Comparison of ENCODE assay signal across 8 cellular contexts in the genomic region with DNA sequence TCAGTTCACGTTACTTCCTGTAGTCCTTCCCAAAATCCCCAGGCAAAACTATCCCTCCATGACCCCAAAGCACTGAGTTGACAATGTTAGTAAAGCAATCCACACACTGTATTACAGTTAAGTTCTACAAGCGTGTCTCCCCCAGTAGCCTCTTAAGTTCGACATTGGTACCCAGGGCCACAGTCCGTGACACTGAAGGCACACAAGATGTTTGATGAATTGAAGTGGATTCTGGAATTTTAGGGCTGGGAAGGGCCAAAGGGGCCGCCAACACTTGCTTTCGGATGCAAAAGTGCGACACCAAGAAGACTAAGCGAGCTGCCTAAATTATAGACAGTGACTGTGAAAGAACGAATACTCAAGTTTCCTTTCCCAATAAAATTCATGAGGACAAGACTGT. TPM values are rescaled to one million over a fixed set of nuclear protein-coding genes. Genes with fewer than 3 reads are reported as not detected.
DNase-seq lines count a peak whose midpoint lies in the region; ATAC-seq, FAIRE-seq and TF ChIP-seq lines count a peak whose summit lies in the region.

No MANE protein-coding gene starts in this region.

- no peaks in the 10 kb centered on the region for H3K27me3 ChIP-seq in ACC112 (ENCODE audit: insufficient read depth, low read length)
- no peaks in the 10 kb centered on the region for H3K27me3 ChIP-seq in bronchial epithelial cell (ENCODE audit: control insufficient read depth, insufficient read depth, low read length)
- H3K27me3 ChIP-seq in mucosa of rectum (ENCODE audit: control insufficient read depth in 2 of 2, insufficient read depth in 2 of 2, low read length in 2 of 2): no peaks in the 10 kb centered on the region

- peaks cover 88% of the 10 kb centered on the region for H3K79me2 ChIP-seq in ACC112 (ENCODE audit: control insufficient read depth, insufficient read depth, low read length, unreplicated experiment)

- H3K4me3 ChIP-seq in ACC112 (ENCODE audit: low read depth, low read length) (peak overlapping the region; percentile 84), HFF-Myc (replicated peaks; ENCODE audit: low read depth, low read length) (peak overlapping the region; percentile 74), bronchial epithelial cell (ENCODE audit: low read depth, low read length) (peak overlapping the region; percentile 94), mucosa of rectum (ENCODE audit: low read length in 2 of 2) (peak overlapping the region; percentile 99)

- H3K4me1 Mint-ChIP-seq in effector memory CD8-positive, alpha-beta T cell (ENCODE audit: low read depth in 2 of 2): peaks cover 29 to 44% of the 10 kb centered on the region in 2 donors
- H3K4me1 Mint-ChIP-seq in osteocyte (ENCODE audit: unreplicated experiment): peaks cover 27% of the 10 kb centered on the region

- TF ChIP-seq CTCF in HFF-Myc (IDR thresholded peaks at IDR 0.05; ENCODE audit: low read depth, low read length, missing control alignments) (no peak), bronchial epithelial cell (IDR thresholded peaks at IDR 0.05; ENCODE audit: insufficient read depth, low read length, severe bottlenecking) (no peak), osteocyte (IDR thresholded peaks at IDR 0.05) (no peak)

- H3K4me1 ChIP-seq in ACC112 (ENCODE audit: control insufficient read depth, insufficient read depth, low read length, unreplicated experiment) (peaks cover 33% of the 10 kb centered on the region), mucosa of rectum (ENCODE audit: control insufficient read depth in 2 of 2, insufficient read depth in 2 of 2, low read length in 2 of 2) (peaks cover 26% of the 10 kb centered on the region in 2 donors)

- H3K9me3 Mint-ChIP-seq in effector memory CD8-positive, alpha-beta T cell: no peaks in the 10 kb centered on the region
- no peaks in the 10 kb centered on the region for H3K9me3 Mint-ChIP-seq in osteocyte (ENCODE audit: unreplicated experiment)

- H2AFZ ChIP-seq in ACC112 (ENCODE audit: low read length, unreplicated experiment): no peak overlapping the region

- H3K36me3 ChIP-seq in ACC112 (ENCODE audit: insufficient read depth, low read length): peaks cover 5% of the 10 kb centered on the region; the same call in 1 of the 2 replicates
- peaks cover 1% of the 10 kb centered on the region for H3K36me3 ChIP-seq in bronchial epithelial cell (ENCODE audit: control insufficient read depth, insufficient read depth, low read length)
- H3K36me3 ChIP-seq in mucosa of rectum (ENCODE audit: control insufficient read depth in 2 of 2, insufficient read depth in 2 of 2, low read length in 2 of 2): peaks cover 0 to 3% of the 10 kb centered on the region in 2 donors

- H3K4me3 Mint-ChIP-seq in effector memory CD8-positive, alpha-beta T cell: no peak overlapping the region
- no peak overlapping the region for H3K4me3 Mint-ChIP-seq in osteocyte (ENCODE audit: unreplicated experiment)

- H3K27ac ChIP-seq in ACC112 (ENCODE audit: low read depth, low read length) (no peak overlapping the region), mucosa of rectum (ENCODE audit: low read depth in 2 of 2, low read length in 2 of 2) (peak overlapping the region in 1 of 2 donors; percentile 99)

- DNase-seq in HFF-Myc (ENCODE audit: extremely low read depth, low read depth) (no peak), bronchial epithelial cell (ENCODE audit: low read depth) (no peak), osteocyte (ENCODE audit: extremely low spot score, unreplicated experiment) (no peak), NCI-H226 (no peak)
- DNase-seq in effector memory CD8-positive, alpha-beta T cell: no peak

- no peaks in the 10 kb centered on the region for H3K36me3 Mint-ChIP-seq in effector memory CD8-positive, alpha-beta T cell (ENCODE audit: insufficient read depth)
- no peaks in the 10 kb centered on the region for H3K36me3 Mint-ChIP-seq in osteocyte (ENCODE audit: unreplicated experiment)

- peak overlapping the region; percentile 43 to 75 for H3K9ac ChIP-seq in mucosa of rectum (ENCODE audit: low read depth in 1 of 2, low read length in 2 of 2)

- no peak for FAIRE-seq in bronchial epithelial cell (lab: Jason Lieb, UNC)

- H3K27me3 Mint-ChIP-seq in effector memory CD8-positive, alpha-beta T cell: no peaks in the 10 kb centered on the region
- H3K27me3 Mint-ChIP-seq in osteocyte (ENCODE audit: unreplicated experiment): no peaks in the 10 kb centered on the region

- no peaks in the 10 kb centered on the region for H3K9me3 ChIP-seq in mucosa of rectum (ENCODE audit: control insufficient read depth in 2 of 2, low read length in 2 of 2)

- no peak overlapping the region for H3K27ac Mint-ChIP-seq in effector memory CD8-positive, alpha-beta T cell
- H3K27ac Mint-ChIP-seq in osteocyte (ENCODE audit: unreplicated experiment): no peak overlapping the region

- no peak for ATAC-seq in GM21515 (IDR thresholded peaks at IDR 0.05; ENCODE audit: unreplicated experiment)
- no peak for ATAC-seq in effector memory CD8-positive, alpha-beta T cell (replicated peaks)

RNA-seq across cellular contexts. Expression of gene VPS35, which starts 1.5 kb away (rescaled TPM):
- 53.6 and 116 TPM in 2 replicates for total RNA-seq in bronchial epithelial cell
- total RNA-seq in osteocyte: 103 and 109 TPM in 2 replicates

RNA-seq across cellular contexts. Expression of gene ORC6, which starts 2.0 kb away (rescaled TPM):
- total RNA-seq in bronchial epithelial cell (1.3 and 1.7 TPM in 2 replicates), osteocyte (8.5 and 8.8 TPM in 2 replicates)
